ENCODE assay signal across 18 cellular contexts in genomic region chr13:96426160-96426559, GRCh38.
DNase-seq lines count a peak whose midpoint lies in the region; ATAC-seq, FAIRE-seq and TF ChIP-seq lines count a peak whose summit lies in the region.
"Had no signal": no experiment of that assay in that cellular context is flagged by ENCODE, and none has a peak within 500 bp of the region (broad histone marks: within the 10 kb centered on the region; RNA-seq: fewer than 3 reads in every experiment).

No MANE protein-coding gene starts in this region.

- no TSS peak for BruUV-seq in MCF 10A (replicated peaks; lab: Mats Ljungman, UMichigan)

- DNase-seq in DMS153 (lab: John Stamatoyannopoulos, UW) (peak; percentile 22), DMS153 treated with DMSO at 0.1 percent for 48 hours (lab: John Stamatoyannopoulos, UW; ENCODE audit: unreplicated experiment) (no peak), NCI-H1417 (lab: John Stamatoyannopoulos, UW) (peak in 2 of 3 experiments; percentile 70 to 94), NCI-H345 (lab: John Stamatoyannopoulos, UW) (peak; percentile 56), MCF 10A (ENCODE audit: unreplicated experiment) (no peak), left colon (no peak)
- DNase-seq: AML-193, GF-D8, GM23248, NCI-H146, NCI-H2107, NCI-H446, SJCRH30, T1000 had no signal

- H3K9me3 Mint-ChIP-seq in MCF 10A (ENCODE audit: unreplicated experiment), result no peaks in the 10 kb centered on the region

- no peak overlapping the region for H3K4me3 Mint-ChIP-seq in MCF 10A (ENCODE audit: unreplicated experiment)
- H3K4me3 Mint-ChIP-seq: CD14-positive monocyte had no signal

- ATAC-seq in HG03280 (IDR thresholded peaks at IDR 0.05; ENCODE audit: unreplicated experiment) (no peak), left colon (no peak)
- ATAC-seq: Panc1 had no signal

- FAIRE-seq in islet of Langerhans (lab: Jason Lieb, UNC), result peak; percentile 79

- H3K36me3 Mint-ChIP-seq in MCF 10A (ENCODE audit: insufficient read depth, unreplicated experiment), result no peaks in the 10 kb centered on the region
- H3K36me3 Mint-ChIP-seq: CD14-positive monocyte had no signal

- intact Hi-C loops in MCF 10A (cut with micrococcal nuclease), result no loop called here
- intact Hi-C loops in left colon (cut with DNase I, micrococcal nuclease), result no loop called here

- CTCF ChIA-PET in MCF 10A (lab: Yijun Ruan, JAX), result interaction anchor here (0.6 kb wide), 1 partner anchor 392 kb away, joined by 3 read pairs; no protein-coding TSS in a partner anchor

- no peaks in the 10 kb centered on the region for H3K4me1 Mint-ChIP-seq in MCF 10A (ENCODE audit: insufficient read depth, unreplicated experiment)
- H3K4me1 Mint-ChIP-seq: CD14-positive monocyte had no signal

- H3K27ac Mint-ChIP-seq in MCF 10A (ENCODE audit: low read depth, unreplicated experiment), result no peak overlapping the region
- H3K27ac Mint-ChIP-seq: CD14-positive monocyte had no signal

- POLR2A ChIA-PET in MCF 10A (lab: Yijun Ruan, JAX), result no interaction called here

- no peak for TF ChIP-seq CTCF in MCF 10A (IDR thresholded peaks at IDR 0.05; ENCODE audit: unreplicated experiment)

- no peaks in the 10 kb centered on the region for H3K27me3 Mint-ChIP-seq in MCF 10A (ENCODE audit: insufficient read depth, unreplicated experiment)

Comparison
In these comparisons a context has a peak if more than half of its experiments do, and no peak if none do; other contexts are left out.
1. DNase-seq: peak in DMS153 (single experiment), NCI-H1417 (2 of 3) and NCI-H345 (single experiment); none in DMS153 treated with DMSO at 0.1 percent for 48 hours (single experiment), MCF 10A (single experiment) and left colon (0 of 2).